1 cellular context compared by ENCODE assay signal in genomic region chr5:16897284-16897704, GRCh38.
TF ChIP-seq lines count a peak whose summit lies in the region.

No MANE protein-coding gene starts in this region.

TF ChIP-seq in HEK293, 187 proteins besides CTCF, POLR2A, EP300 and RAD21 (continued from another document and continues in another):
- no peak for TF ChIP-seq ZBTB21 (tag by site-specific recombination; IDR thresholded peaks at IDR 0.05)
- TF ChIP-seq EGR2 (tag by site-specific recombination; IDR thresholded peaks at IDR 0.05; ENCODE audit: low read depth), result peak; percentile 79
- no peak for TF ChIP-seq SCRT1 (tag by site-specific recombination; IDR thresholded peaks at IDR 0.05; ENCODE audit: borderline replicate concordance)
- no peak for TF ChIP-seq TCF7L2 (IDR thresholded peaks at IDR 0.05; ENCODE audit: borderline replicate concordance, low read depth, low read length)
- no peak for TF ChIP-seq ZNF501 (tag by site-specific recombination; IDR thresholded peaks at IDR 0.05)
- no peak for TF ChIP-seq SETDB1 (IDR thresholded peaks at IDR 0.05; ENCODE audit: insufficient read length, low read length)
- TF ChIP-seq ZSCAN5A (tag by site-specific recombination; IDR thresholded peaks at IDR 0.05), result no peak
- TF ChIP-seq ZNF621 (tag by site-specific recombination; IDR thresholded peaks at IDR 0.05), result no peak
- no peak for TF ChIP-seq ZNF645 (tag by site-specific recombination; IDR thresholded peaks at IDR 0.05)
- TF ChIP-seq OSR2 (tag by site-specific recombination; IDR thresholded peaks at IDR 0.05), result peak; percentile 32; the same call in 1 of the 2 replicates
- no peak for TF ChIP-seq ZNF350 (tag by site-specific recombination; IDR thresholded peaks at IDR 0.05)
- TF ChIP-seq ZNF416 (tag by site-specific recombination; IDR thresholded peaks at IDR 0.05), result no peak
- TF ChIP-seq ZNF280D (tag by site-specific recombination; IDR thresholded peaks at IDR 0.05), result no peak
- TF ChIP-seq ZNF169 (tag by site-specific recombination; IDR thresholded peaks at IDR 0.05), result peak; percentile 90; the same call in 1 of the 2 replicates
- peak; percentile 87 for TF ChIP-seq ZNF362 (tag by site-specific recombination; IDR thresholded peaks at IDR 0.05)
- peak; percentile 98 for TF ChIP-seq RBAK (tag by site-specific recombination; IDR thresholded peaks at IDR 0.05)
- no peak for TF ChIP-seq ZNF660 (tag by site-specific recombination; IDR thresholded peaks at IDR 0.05)
- 0 out of 2 replicates have a peak, but pooled peaks have one; percentile 50 for TF ChIP-seq ZNF639 (tag by site-specific recombination; IDR thresholded peaks at IDR 0.05)
- peak; percentile 67; the same call in 1 of the 2 replicates for TF ChIP-seq GFI1B (tag by site-specific recombination; IDR thresholded peaks at IDR 0.05)
- TF ChIP-seq ZFP3 (tag by site-specific recombination; IDR thresholded peaks at IDR 0.05; ENCODE audit: low read depth), result no peak
- TF ChIP-seq SALL2 (tag by site-specific recombination; IDR thresholded peaks at IDR 0.05; ENCODE audit: borderline replicate concordance), result no peak
- TF ChIP-seq KLF16 (tag by site-specific recombination; IDR thresholded peaks at IDR 0.05), result no peak
- TF ChIP-seq ZNF174 (tag by site-specific recombination; IDR thresholded peaks at IDR 0.05), result no peak
- TF ChIP-seq ZSCAN16 (tag by site-specific recombination; IDR thresholded peaks at IDR 0.05), result no peak
- 0 out of 2 replicates have a peak, but pooled peaks have one; percentile 28 for TF ChIP-seq ZBTB48 (tag by site-specific recombination; IDR thresholded peaks at IDR 0.05)
- no peak for TF ChIP-seq ZNF610 (tag by site-specific recombination; IDR thresholded peaks at IDR 0.05; ENCODE audit: borderline replicate concordance)
- TF ChIP-seq ZNF398 (tag by site-specific recombination; IDR thresholded peaks at IDR 0.05), result no peak
- peak; percentile 38 for TF ChIP-seq INSM2 (tag by site-specific recombination; IDR thresholded peaks at IDR 0.05)
- TF ChIP-seq ZNF518A (tag by site-specific recombination; conservative IDR thresholded peaks at IDR 0.05; ENCODE audit: low read depth), result no peak
- TF ChIP-seq KLF1 (tag by site-specific recombination; IDR thresholded peaks at IDR 0.05), result no peak
- no peak for TF ChIP-seq ZNF223 (tag by site-specific recombination; IDR thresholded peaks at IDR 0.05)
- no peak for TF ChIP-seq ZNF623 (tag by site-specific recombination; IDR thresholded peaks at IDR 0.05)
- peak; percentile 36; the same call in 1 of the 2 replicates for TF ChIP-seq ZNF580 (tag by site-specific recombination; IDR thresholded peaks at IDR 0.05)
- peak; percentile 86 for TF ChIP-seq GLIS1 (tag by site-specific recombination; IDR thresholded peaks at IDR 0.05)
- TF ChIP-seq ZNF10 (tag by site-specific recombination; IDR thresholded peaks at IDR 0.05), result no peak
- no peak for TF ChIP-seq ZBTB44 (tag by site-specific recombination; IDR thresholded peaks at IDR 0.05)
- TF ChIP-seq MZF1 (tag by site-specific recombination; IDR thresholded peaks at IDR 0.05; ENCODE audit: borderline replicate concordance), result peak; percentile 68
- TF ChIP-seq ZNF239 (tag by site-specific recombination; IDR thresholded peaks at IDR 0.05), result no peak
- peak; percentile 59; the same call in 1 of the 2 replicates for TF ChIP-seq ZXDB (tag by site-specific recombination; IDR thresholded peaks at IDR 0.05)
- TF ChIP-seq ZNF214 (tag by site-specific recombination; IDR thresholded peaks at IDR 0.05; ENCODE audit: borderline replicate concordance), result no peak
- TF ChIP-seq ZNF23 (tag by site-specific recombination; IDR thresholded peaks at IDR 0.05; ENCODE audit: borderline replicate concordance), result no peak
- no peak for TF ChIP-seq ZNF658 (tag by site-specific recombination; IDR thresholded peaks at IDR 0.05)
- no peak; the same call in 1 of the 2 replicates for TF ChIP-seq ZBTB1 (tag by site-specific recombination; IDR thresholded peaks at IDR 0.05)
- TF ChIP-seq HOXA7 (CRISPR knock-in tag; IDR thresholded peaks at IDR 0.05; ENCODE audit: borderline replicate concordance), result no peak
- no peak for TF ChIP-seq ZNF114 (tag by site-specific recombination; IDR thresholded peaks at IDR 0.05)
